Comparison of ENCODE assay signal across 8 cellular contexts in the genomic region with DNA sequence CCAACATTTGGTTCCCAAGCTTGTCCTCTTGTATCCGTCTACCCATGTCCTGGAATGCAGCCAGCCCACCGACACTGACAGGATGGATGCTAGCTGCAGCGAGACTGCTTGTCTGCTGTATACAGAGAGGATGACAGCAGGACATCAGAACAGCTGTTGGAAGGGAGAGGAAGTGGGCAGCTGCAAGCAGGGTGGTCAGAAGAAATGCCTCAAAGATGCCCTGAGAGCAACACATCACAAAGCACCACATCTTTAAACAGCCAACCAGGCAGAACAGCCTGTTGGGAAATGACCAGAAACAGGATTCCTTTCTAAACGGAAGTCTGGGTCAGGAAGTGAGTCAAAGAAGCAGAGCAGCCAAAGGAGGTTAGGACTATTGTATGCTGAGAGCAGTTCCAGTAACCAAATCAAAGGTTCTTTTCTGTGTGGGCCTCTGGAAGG.
DNase-seq lines count a peak whose midpoint lies in the region; ATAC-seq lines count a peak whose summit lies in the region.

No MANE protein-coding gene starts in this region.

- peak overlapping the region; percentile 60 for H2AFZ ChIP-seq in neuron (ENCODE audit: low read depth, low read length)

- no peaks in the 10 kb centered on the region for H3K27me3 ChIP-seq in neuron (ENCODE audit: insufficient read depth, low read length)

- H3K9me3 ChIP-seq in neuron (ENCODE audit: low read length): no peaks in the 10 kb centered on the region

- no peaks in the 10 kb centered on the region for H3K9me3 Mint-ChIP-seq in activated T-helper 2 cell treated with anti-CD3 and anti-CD28 coated beads, Interferon-gamma antibody, Interleukin-2, Interleukin-4, amounts not matched to agents 10 μg/mL and 5 μg/mL and 100 μg/mL, durations not matched to agents 14 hours and 24 hours and 36 hours

- no peaks in the 10 kb centered on the region for H3K27me3 Mint-ChIP-seq in activated T-helper 2 cell treated with anti-CD3 and anti-CD28 coated beads, Interferon-gamma antibody, Interleukin-2, Interleukin-4, amounts not matched to agents 10 μg/mL and 5 μg/mL and 100 μg/mL, durations not matched to agents 14 hours and 24 hours and 36 hours (ENCODE audit: low read depth)

- ATAC-seq in HG02981 (IDR thresholded peaks at IDR 0.05; ENCODE audit: unreplicated experiment) (peak; percentile 65), GM21360 (IDR thresholded peaks at IDR 0.05; ENCODE audit: unreplicated experiment) (no peak), HG02798 (IDR thresholded peaks at IDR 0.05; ENCODE audit: poor library complexity, unreplicated experiment) (no peak)

- peaks cover 24% of the 10 kb centered on the region for H3K4me1 Mint-ChIP-seq in activated T-helper 2 cell treated with anti-CD3 and anti-CD28 coated beads, Interferon-gamma antibody, Interleukin-2, Interleukin-4, amounts not matched to agents 10 μg/mL and 5 μg/mL and 100 μg/mL, durations not matched to agents 14 hours and 24 hours and 36 hours (ENCODE audit: low read depth)

- no peaks in the 10 kb centered on the region for H3K36me3 ChIP-seq in neuron (ENCODE audit: insufficient read depth, low read length)

- H3K4me3 Mint-ChIP-seq in activated T-helper 2 cell treated with anti-CD3 and anti-CD28 coated beads, Interferon-gamma antibody, Interleukin-2, Interleukin-4, amounts not matched to agents 10 μg/mL and 5 μg/mL and 100 μg/mL, durations not matched to agents 14 hours and 24 hours and 36 hours (ENCODE audit: low read depth): no peak overlapping the region

- intact Hi-C loops in activated T-helper 2 cell treated with anti-CD3 and anti-CD28 coated beads, Interferon-gamma antibody, Interleukin-2, Interleukin-4, amounts not matched to agents 10 μg/mL and 5 μg/mL and 100 μg/mL, durations not matched to agents 14 hours and 24 hours and 36 hours (cut with micrococcal nuclease): loop anchor here (10.0 kb wide), 1 partner anchor 295 kb away; the partner anchor contains the start of gene FST

- no peak overlapping the region for H3K4me3 ChIP-seq in neuron (ENCODE audit: low read length)

- peak; percentile 40 for DNase-seq in DMS 273 (lab: John Stamatoyannopoulos, UW; ENCODE audit: unreplicated experiment)
- no peak for DNase-seq in DMS 273 treated with DMSO at 0.1 percent for 48 hours (lab: John Stamatoyannopoulos, UW)
- no peak for DNase-seq in activated T-helper 2 cell treated with anti-CD3 and anti-CD28 coated beads, Interferon-gamma antibody, Interleukin-2, Interleukin-4, amounts not matched to agents 10 μg/mL and 5 μg/mL and 100 μg/mL, durations not matched to agents 14 hours and 24 hours and 36 hours (ENCODE audit: low spot score)
- DNase-seq in activated effector memory CD4-positive, alpha-beta T cell treated with Interleukin-2 at 50 U/mL for 16 hours: no peak

- no peaks in the 10 kb centered on the region for H3K36me3 Mint-ChIP-seq in activated T-helper 2 cell treated with anti-CD3 and anti-CD28 coated beads, Interferon-gamma antibody, Interleukin-2, Interleukin-4, amounts not matched to agents 10 μg/mL and 5 μg/mL and 100 μg/mL, durations not matched to agents 14 hours and 24 hours and 36 hours (ENCODE audit: low read depth)

- peaks cover 11% of the 10 kb centered on the region for H3K4me1 ChIP-seq in neuron (ENCODE audit: insufficient read depth, low read length)

- H3K27ac Mint-ChIP-seq in activated T-helper 2 cell treated with anti-CD3 and anti-CD28 coated beads, Interferon-gamma antibody, Interleukin-2, Interleukin-4, amounts not matched to agents 10 μg/mL and 5 μg/mL and 100 μg/mL, durations not matched to agents 14 hours and 24 hours and 36 hours: peak overlapping the region; percentile 19
